Comparison of ENCODE assay signal across 21 cellular contexts in the genomic region with DNA sequence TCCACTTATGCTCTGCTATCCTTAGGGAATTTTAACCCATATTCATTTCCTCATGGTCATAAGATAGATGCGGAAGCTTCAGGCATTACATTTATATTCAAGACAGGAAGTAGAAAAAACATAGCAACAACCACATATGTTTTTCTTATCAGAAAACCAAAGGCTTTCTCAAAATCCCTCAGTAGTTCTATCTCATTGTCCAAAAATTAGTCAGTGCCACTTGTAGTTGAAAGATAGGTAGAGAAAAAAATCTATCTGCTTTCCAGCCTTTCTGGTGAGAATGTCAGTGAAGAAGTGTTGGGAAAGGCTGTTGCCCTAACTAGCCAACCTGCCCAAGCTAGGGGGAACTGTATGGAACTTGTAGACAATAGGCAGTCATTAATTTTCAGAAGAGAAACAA.
"Had no signal": no experiment of that assay in that cellular context is flagged by ENCODE, and none has a peak within 500 bp of the region (broad histone marks: within the 10 kb centered on the region; RNA-seq: fewer than 3 reads in every experiment).

No MANE protein-coding gene starts in this region.

- ATAC-seq: Right ventricle myocardium inferior, SK-N-SH treated with all-trans-retinoic acid at 6 μM for 48 hours had no signal

- DNase-seq: KBM-7, NCI-H1092, NCI-H1105 treated with DMSO at 0.1 percent for 48 hours, NCI-H1417 treated with DMSO at 0.1 percent for 48 hours, NCI-H146, NCI-H1694 treated with DMSO at 0.1 percent for 48 hours, NCI-H1930, NCI-H2081, NCI-H2107, NCI-H226, NCI-H446, NCI-H510A, NCI-H524 treated with DMSO at 0.1 percent for 48 hours, NCI-H69, NCI-H774, PC-9, Peyer's patch, SHP77 treated with DMSO at 0.1 percent for 48 hours, SJCRH30 had no signal
